In genomic region chr4:110005461-110006056, GRCh38 we compare ENCODE assay signal across 8 cellular contexts.
DNase-seq lines count a peak whose midpoint lies in the region; ATAC-seq, FAIRE-seq and TF ChIP-seq lines count a peak whose summit lies in the region.

No MANE protein-coding gene starts in this region.

- WGBS in thyroid gland, 2 donors: 7 to 33% methylated on average over 1 of the region's 1 CpG

- no peak for TF ChIP-seq POLR2A in thyroid gland (IDR thresholded peaks at IDR 0.05)

- peak; percentile 67 for TF ChIP-seq CTCF in astrocyte of the spinal cord (IDR thresholded peaks at IDR 0.05; ENCODE audit: low read depth, low read length)
- TF ChIP-seq CTCF in thyroid gland (IDR thresholded peaks at IDR 0.05): peak; percentile 20 to 78 (median 63)

- no peak overlapping the region for H3K4me3 ChIP-seq in astrocyte of the spinal cord (ENCODE audit: low read depth, low read length)
- no peak overlapping the region for H3K4me3 ChIP-seq in thyroid gland (replicated peaks in 1 of 3)

- H3K9me3 ChIP-seq in thyroid gland: no peaks in the 10 kb centered on the region

- intact Hi-C loops in thyroid gland (cut with DNase I): no loop called here

- peaks cover 0 to 8% of the 10 kb centered on the region in 2 donors for H3K4me1 ChIP-seq in thyroid gland

- H3K27ac ChIP-seq in thyroid gland: no peak overlapping the region

- no peaks in the 10 kb centered on the region for H3K36me3 ChIP-seq in thyroid gland

- in situ Hi-C loops in astrocyte of the spinal cord (cut with HindIII; ENCODE audit: low sequenced_read_pairs): no loop called here

- peak; percentile 74 for ATAC-seq in HG03060 (IDR thresholded peaks at IDR 0.05; ENCODE audit: low read depth, unreplicated experiment)

- FAIRE-seq in GM18507 (lab: Jason Lieb, UNC): peak; percentile 90

- no peaks in the 10 kb centered on the region for H3K27me3 ChIP-seq in thyroid gland

- peak; percentile 77 for DNase-seq in CD1c-positive myeloid dendritic cell (ENCODE audit: extremely low spot score)
- DNase-seq in GM18507 (ENCODE audit: extremely low spot score, insufficient read length, low read depth): peak; percentile 43
- peak; percentile 75 for DNase-seq in NCI-H2227 (lab: John Stamatoyannopoulos, UW; ENCODE audit: unreplicated experiment)
- peak; percentile 67 for DNase-seq in astrocyte of the spinal cord (ENCODE audit: low read depth, low spot score)
- DNase-seq in iris pigment epithelial cell (ENCODE audit: low read depth): peak; percentile 81
- no peak for DNase-seq in thyroid gland
- DNase-seq in activated naive CD4-positive, alpha-beta T cell (lab: John Stamatoyannopoulos, UW): no peak

Comparison
In these comparisons a context has a peak if more than half of its experiments do, and no peak if none do; other contexts are left out.
1. DNase-seq: peak in CD1c-positive myeloid dendritic cell (single experiment), GM18507 (single experiment), NCI-H2227 (single experiment), astrocyte of the spinal cord (single experiment) and iris pigment epithelial cell (single experiment); none in thyroid gland (0 of 2) and activated naive CD4-positive, alpha-beta T cell (0 of 4).